ENCODE assay signal across 21 cellular contexts in genomic region chr6:166582258-166582657, GRCh38.
"Had no signal": no experiment of that assay in that cellular context is flagged by ENCODE, and none has a peak within 500 bp of the region (broad histone marks: within the 10 kb centered on the region; RNA-seq: fewer than 3 reads in every experiment).

No MANE protein-coding gene starts in this region.

- FAIRE-seq: pancreas had no signal

- DNase-seq: activated CD4-positive, alpha-beta T cell treated with anti-CD3 and anti-CD28 coated beads for 1 hour; activated CD4-positive, alpha-beta T cell treated with anti-CD3 and anti-CD28 coated beads, Interleukin-2, amount 50 U/mL, for 48 hours; activated naive CD4-positive, alpha-beta T cell treated with anti-CD3 and anti-CD28 coated beads, Interleukin-2, amount 50 U/mL, for 16 hours; central memory CD4-positive, alpha-beta T cell; colonic mucosa; left cardiac atrium; midbrain; naive B cell; pancreas; stimulated activated CD4-positive, alpha-beta T cell treated with anti-CD3 and anti-CD28 coated beads, Interleukin-12 subunit alpha, Interleukin-12 subunit beta, amount 100 ng/mL, for 4 hours; stimulated activated CD4-positive, alpha-beta T cell treated with anti-CD3 and anti-CD28 coated beads, Interleukin-2, amount 100 ng/mL, for 24 hours; stomach; T-cell; T-helper 9 cell; upper lobe of right lung had no signal

- H3K4me3 ChIP-seq: colonic mucosa, esophagus muscularis mucosa, gastroesophageal sphincter, lung, neural progenitor cell, pancreas, stomach, thoracic aorta, upper lobe of right lung had no signal

- ATAC-seq: gastroesophageal sphincter, left cardiac atrium, pancreas, sciatic nerve, T-cell, upper lobe of right lung had no signal
